ENCODE assay signal across 29 cellular contexts in genomic region chr10:70932415-70933196, GRCh38. TPM values are rescaled to one million over a fixed set of nuclear protein-coding genes. Genes with fewer than 3 reads are reported as not detected.
DNase-seq lines count a peak whose midpoint lies in the region; ATAC-seq, FAIRE-seq and TF ChIP-seq lines count a peak whose summit lies in the region.
"Had no signal": no experiment of that assay in that cellular context is flagged by ENCODE, and none has a peak within 500 bp of the region (broad histone marks: within the 10 kb centered on the region; RNA-seq: fewer than 3 reads in every experiment).

No MANE protein-coding gene starts in this region.

- no peak for FAIRE-seq in pancreas (lab: Jason Lieb, UNC)
- FAIRE-seq: HepG2, keratinocyte had no signal

- TF ChIP-seq POLR2A in thyroid gland (IDR thresholded peaks at IDR 0.05), result no peak

- 54 to 62% methylated on average over 9 of the region's 9 CpGs for WGBS in pancreas, 2 donors
- 52 to 82% methylated on average over 8 to 9 of the region's 9 CpGs for WGBS in thyroid gland, 2 donors

- H3K27me3 ChIP-seq in pancreas, result no peaks in the 10 kb centered on the region
- no peaks in the 10 kb centered on the region for H3K27me3 ChIP-seq in thyroid gland

- no peaks in the 10 kb centered on the region for H3K36me3 Mint-ChIP-seq in activated naive CD8-positive, alpha-beta T cell treated with anti-CD3 and anti-CD28 coated beads for 36 hours
- H3K36me3 Mint-ChIP-seq: brain; CD4-positive, CD25-positive, alpha-beta regulatory T cell; WTC11 had no signal

- ATAC-seq in pancreas, result peak in 2 of 4 donors; percentile 55 to 60
- ATAC-seq in GM19324 (IDR thresholded peaks at IDR 0.05; ENCODE audit: low FRiP score, unreplicated experiment), result no peak
- ATAC-seq: activated naive CD8-positive, alpha-beta T cell treated with anti-CD3 and anti-CD28 coated beads, Interleukin-2, amount 50 U/mL, for 24 hours; esophagus mucosa; HepG2; Panc1; WTC11 had no signal

- no peaks in the 10 kb centered on the region for H3K27me3 Mint-ChIP-seq in activated naive CD8-positive, alpha-beta T cell treated with anti-CD3 and anti-CD28 coated beads for 36 hours
- H3K27me3 Mint-ChIP-seq: activated naive CD8-positive, alpha-beta T cell treated with anti-CD3 and anti-CD28 coated beads, Interleukin-2, amount 50 U/mL, for 24 hours; CD4-positive, CD25-positive, alpha-beta regulatory T cell had no signal

- TF ChIP-seq CTCF in AG10803 (conservative IDR thresholded peaks at IDR 0.05; ENCODE audit: low read length), result no peak
- TF ChIP-seq CTCF in HFF-Myc (IDR thresholded peaks at IDR 0.05; ENCODE audit: low read depth, low read length, missing control alignments), result no peak
- TF ChIP-seq CTCF in pancreas (IDR thresholded peaks at IDR 0.05), result no peak
- no peak for TF ChIP-seq CTCF in thyroid gland (IDR thresholded peaks at IDR 0.05)

- no peak overlapping the region for H3K27ac Mint-ChIP-seq in activated naive CD8-positive, alpha-beta T cell treated with anti-CD3 and anti-CD28 coated beads for 36 hours
- H3K27ac Mint-ChIP-seq: activated naive CD8-positive, alpha-beta T cell treated with anti-CD3 and anti-CD28 coated beads, Interleukin-2, amount 50 U/mL, for 24 hours; activated T-helper 2 cell treated with anti-CD3 and anti-CD28 coated beads, Interferon-gamma antibody, Interleukin-2, Interleukin-4, amounts not matched to agents 10 μg/mL and 5 μg/mL and 100 μg/mL, durations not matched to agents 14 hours and 24 hours and 36 hours; WTC11 had no signal

- no peak overlapping the region for H3K27ac ChIP-seq in pancreas
- H3K27ac ChIP-seq in thyroid gland, result no peak overlapping the region
- H3K27ac ChIP-seq: spleen, tibial artery had no signal

- H3K9me3 ChIP-seq in pancreas, result no peaks in the 10 kb centered on the region
- H3K9me3 ChIP-seq in thyroid gland, result no peaks in the 10 kb centered on the region
- H3K9me3 ChIP-seq: spleen, tibial artery had no signal

- no peaks in the 10 kb centered on the region for H3K36me3 ChIP-seq in pancreas
- no peaks in the 10 kb centered on the region for H3K36me3 ChIP-seq in thyroid gland
- H3K36me3 ChIP-seq: spleen, tibial artery had no signal

- H3K4me3 ChIP-seq in AG10803 (ENCODE audit: low read length) (no peak overlapping the region), HFF-Myc (replicated peaks; ENCODE audit: low read depth, low read length) (no peak overlapping the region), pancreas (no peak overlapping the region), thyroid gland (replicated peaks in 1 of 3) (no peak overlapping the region)
- H3K4me3 ChIP-seq: spleen, tibial artery had no signal

- no peaks in the 10 kb centered on the region for H3K4me1 Mint-ChIP-seq in activated naive CD8-positive, alpha-beta T cell treated with anti-CD3 and anti-CD28 coated beads for 36 hours
- H3K4me1 Mint-ChIP-seq: activated naive CD8-positive, alpha-beta T cell treated with anti-CD3 and anti-CD28 coated beads, Interleukin-2, amount 50 U/mL, for 24 hours; WTC11 had no signal

- H3K9me3 Mint-ChIP-seq in activated naive CD8-positive, alpha-beta T cell treated with anti-CD3 and anti-CD28 coated beads for 36 hours, result no peaks in the 10 kb centered on the region
- H3K9me3 Mint-ChIP-seq: activated naive CD8-positive, alpha-beta T cell treated with anti-CD3 and anti-CD28 coated beads, Interleukin-2, amount 50 U/mL, for 24 hours; activated T-helper 2 cell treated with anti-CD3 and anti-CD28 coated beads, Interferon-gamma antibody, Interleukin-2, Interleukin-4, amounts not matched to agents 10 μg/mL and 5 μg/mL and 100 μg/mL, durations not matched to agents 14 hours and 24 hours and 36 hours; CD4-positive, CD25-positive, alpha-beta regulatory T cell; WTC11 had no signal

- DNase-seq in AG10803 (ENCODE audit: low read depth) (peak; percentile 8), HFF-Myc (ENCODE audit: extremely low read depth, low read depth) (peak; percentile 30), cerebellar cortex (ENCODE audit: low spot score) (peak; percentile 70), pancreas (peak in 4 of 6 donors; percentile 26 to 61 (median 50)), thyroid gland (no peak)
- no peak for DNase-seq in activated naive CD8-positive, alpha-beta T cell treated with anti-CD3 and anti-CD28 coated beads for 36 hours
- no peak for DNase-seq in activated CD4-positive, alpha-beta T cell treated with anti-CD3 and anti-CD28 coated beads, Interleukin-2, amount 50 U/mL, for 4 hours
- DNase-seq: activated CD4-positive, alpha-beta T cell treated with anti-CD3 and anti-CD28 coated beads, Interleukin-2, amount 50 U/mL, for 48 hours; activated CD8-positive, alpha-beta memory T cell treated with anti-CD3 and anti-CD28 coated beads, Interleukin-2, amount 50 U/mL, for 48 hours; activated naive CD8-positive, alpha-beta T cell treated with anti-CD3 and anti-CD28 coated beads, Interleukin-2, amount 50 U/mL, for 24 hours; CD4-positive, CD25-positive, alpha-beta regulatory T cell; effector memory CD4-positive, alpha-beta T cell; GDM1; NCI-H2081 treated with DMSO at 0.1 percent for 48 hours; NK-92 treated with Interleukin-12 subunit alpha and Interleukin-12 subunit beta, amount 100 ng/mL, for 24 hours; retina; spleen; stimulated activated CD4-positive, alpha-beta T cell treated with anti-CD3 and anti-CD28 coated beads, Interleukin-4, amount 100 ng/mL, for 24 hours; stimulated activated naive CD4-positive, alpha-beta T cell treated with Interleukin-2 at 50 U/mL for 16 hours; T-helper 2 cell; tibial artery had no signal

- H3K4me3 Mint-ChIP-seq in activated naive CD8-positive, alpha-beta T cell treated with anti-CD3 and anti-CD28 coated beads for 36 hours, result no peak overlapping the region
- H3K4me3 Mint-ChIP-seq: activated naive CD8-positive, alpha-beta T cell treated with anti-CD3 and anti-CD28 coated beads, Interleukin-2, amount 50 U/mL, for 24 hours; brain; CD4-positive, CD25-positive, alpha-beta regulatory T cell; WTC11 had no signal

- intact Hi-C loops in pancreas (cut with DNase I) (no loop called here), thyroid gland (cut with DNase I) (no loop called here)

- H3K4me1 ChIP-seq in pancreas, result no peaks in the 10 kb centered on the region
- no peaks in the 10 kb centered on the region for H3K4me1 ChIP-seq in thyroid gland
- H3K4me1 ChIP-seq: tibial artery had no signal

RNA-seq across cellular contexts. Expression of gene PCBD1, which starts 44.2 kb away (rescaled TPM):
- total RNA-seq in pancreas (10 to 100 TPM; 63.6 to 81.1 (median 76.7) TPM), thyroid gland (100 to 1,000 TPM in 1 of 4 donors, 10 to 100 TPM in 3; 39.4 to 124 (median 86.8) TPM)
- 10 to 100 TPM; 77.1 to 95.9 TPM for polyA plus RNA-seq in pancreas
- 10 to 100 TPM; 36.1 to 37.3 TPM for total RNA-seq in activated naive CD8-positive, alpha-beta T cell treated with anti-CD3 and anti-CD28 coated beads for 36 hours

Comparison
In these comparisons a context has a peak if more than half of its experiments do, and no peak if none do; other contexts are left out.
1. DNase-seq: peak in AG10803 (single experiment), HFF-Myc (single experiment), cerebellar cortex (single experiment) and pancreas (4 of 6); none in thyroid gland (0 of 2), activated naive CD8-positive, alpha-beta T cell treated with anti-CD3 and anti-CD28 coated beads for 36 hours (single experiment) and activated CD4-positive, alpha-beta T cell treated with anti-CD3 and anti-CD28 coated beads, Interleukin-2, amount 50 U/mL, for 4 hours (0 of 2).